6 cellular contexts compared by ENCODE assay signal in genomic region chr16:23595246-23595950, GRCh38. TPM values are rescaled to one million over a fixed set of nuclear protein-coding genes. Genes with fewer than 3 reads are reported as not detected.
A peak's percentile ranks its signal among the peaks of the same experiment; 100 is the strongest.
DNase-seq lines count a peak whose midpoint lies in the region; ATAC-seq and TF ChIP-seq lines count a peak whose summit lies in the region.

No MANE protein-coding gene starts in this region.

- ATAC-seq in HG03095 (IDR thresholded peaks at IDR 0.05; ENCODE audit: unreplicated experiment) (no peak), HG02623 (IDR thresholded peaks at IDR 0.05; ENCODE audit: unreplicated experiment) (no peak)

- H3K4me3 ChIP-seq in DOHH2 (ENCODE audit: low read length) (peak overlapping the region; percentile 100), NT2/D1 (ENCODE audit: insufficient read length, low read depth) (peak overlapping the region; percentile 91), thyroid gland (replicated peaks in 1 of 3) (peak overlapping the region; percentile 66 to 100 (median 69))

- H3K4me3 Mint-ChIP-seq in glutamatergic neuron (ENCODE audit: unreplicated experiment) = peak overlapping the region; percentile 87

- peaks cover 14% of the 10 kb centered on the region; the same call in 1 of the 2 replicates for H4K20me1 ChIP-seq in DOHH2 (ENCODE audit: control insufficient read depth, insufficient read depth, low read depth, low read length)

- H3K27me3 ChIP-seq in DOHH2 (ENCODE audit: control insufficient read depth, low read length) = no peaks in the 10 kb centered on the region
- no peaks in the 10 kb centered on the region for H3K27me3 ChIP-seq in NT2/D1 (ENCODE audit: insufficient read depth, insufficient read length)
- H3K27me3 ChIP-seq in thyroid gland = no peaks in the 10 kb centered on the region

- H3K27ac Mint-ChIP-seq in glutamatergic neuron (ENCODE audit: unreplicated experiment) = peak overlapping the region; percentile 44

- peak overlapping the region; percentile 95 for H3K9ac ChIP-seq in NT2/D1 (ENCODE audit: insufficient read length, low read depth)

- whole genome bisulfite sequencing in thyroid gland, 2 donors = 22 to 32% methylated on average over 23 to 29 of the region's 34 CpGs

- no peaks in the 10 kb centered on the region for H3K36me3 Mint-ChIP-seq in glutamatergic neuron (ENCODE audit: unreplicated experiment)

- H3K27me3 Mint-ChIP-seq in glutamatergic neuron (ENCODE audit: unreplicated experiment) = peaks cover 4% of the 10 kb centered on the region

- peak overlapping the region; percentile 74 for H3K4me2 ChIP-seq in DOHH2 (ENCODE audit: low read length)

- peaks cover 9% of the 10 kb centered on the region for H3F3A ChIP-seq in DOHH2 (ENCODE audit: control insufficient read depth, insufficient read depth)

- TF ChIP-seq CTCF in DOHH2 (IDR thresholded peaks at IDR 0.05; ENCODE audit: low read depth, low read length, poor library complexity, severe bottlenecking) (no peak), glutamatergic neuron (IDR thresholded peaks at IDR 0.05; ENCODE audit: partially characterized antibody, unreplicated experiment) (no peak), thyroid gland (IDR thresholded peaks at IDR 0.05) (no peak)

- no peaks in the 10 kb centered on the region for H3K9me3 ChIP-seq in DOHH2 (ENCODE audit: control insufficient read depth, insufficient read depth, low read length)
- H3K9me3 ChIP-seq in NT2/D1 (ENCODE audit: insufficient read depth, low read length) = no peaks in the 10 kb centered on the region
- H3K9me3 ChIP-seq in thyroid gland = no peaks in the 10 kb centered on the region

- TF ChIP-seq POLR2A in thyroid gland (IDR thresholded peaks at IDR 0.05) = no peak

- peaks cover 7% of the 10 kb centered on the region for H3K4me1 Mint-ChIP-seq in glutamatergic neuron (ENCODE audit: low read depth, unreplicated experiment)

- no peaks in the 10 kb centered on the region for H3K9me2 ChIP-seq in DOHH2 (replicated peaks; ENCODE audit: control insufficient read depth, low read length)

- H3K79me2 ChIP-seq in DOHH2 (ENCODE audit: control insufficient read depth, low read length) = peaks cover 56% of the 10 kb centered on the region

- H3K4me1 ChIP-seq in DOHH2 (ENCODE audit: control insufficient read depth, low read length) = peaks cover 25% of the 10 kb centered on the region
- peaks cover 3% of the 10 kb centered on the region for H3K4me1 ChIP-seq in NT2/D1 (ENCODE audit: insufficient read depth, insufficient read length)
- peaks cover 8 to 14% of the 10 kb centered on the region in 2 donors for H3K4me1 ChIP-seq in thyroid gland

- H3K27ac ChIP-seq in DOHH2 (ENCODE audit: low read depth, low read length) (peak overlapping the region; percentile 45), thyroid gland (peak overlapping the region; percentile 28 to 67 (median 67))

- H3K9me3 Mint-ChIP-seq in glutamatergic neuron (ENCODE audit: unreplicated experiment) = no peaks in the 10 kb centered on the region

- DNase-seq in NT2/D1 (ENCODE audit: low read depth, low spot score) (no peak), glutamatergic neuron (no peak), thyroid gland (no peak)

- H3K36me3 ChIP-seq in DOHH2 (ENCODE audit: control insufficient read depth, low read length) = peaks cover 48% of the 10 kb centered on the region
- peaks cover 46% of the 10 kb centered on the region for H3K36me3 ChIP-seq in NT2/D1 (ENCODE audit: insufficient read depth, insufficient read length, low read length)
- H3K36me3 ChIP-seq in thyroid gland = peaks cover 0 to 12% of the 10 kb centered on the region in 2 donors

- intact Hi-C loops in thyroid gland (cut with DNase I) = no loop called here

RNA-seq across cellular contexts. Expression of gene NDUFAB1, which starts 0.7 kb away (rescaled TPM):
- total RNA-seq in glutamatergic neuron (ENCODE audit: unreplicated experiment) (76.0 TPM), thyroid gland (100 to 1,000 TPM in 2 of 4 donors, 10 to 100 TPM in 2; 68.5 to 135 (median 95.1) TPM)

RNA-seq across cellular contexts. Expression of gene UBFD1, which starts 37.9 kb away (rescaled TPM):
- total RNA-seq in glutamatergic neuron (ENCODE audit: unreplicated experiment) (103 TPM), thyroid gland (100 to 1,000 TPM in 3 of 4 donors, 10 to 100 TPM in 1; 75.0 to 147 (median 127) TPM)

RNA-seq across cellular contexts. Expression of gene EARS2, which starts 38.2 kb away (rescaled TPM):
- total RNA-seq in glutamatergic neuron (ENCODE audit: unreplicated experiment) (8.3 TPM), thyroid gland (10 to 100 TPM; 30.9 to 54.4 (median 50.7) TPM)

RNA-seq across cellular contexts. Expression of gene PALB2, which starts 45.7 kb away (rescaled TPM):
- 14.4 TPM for total RNA-seq in glutamatergic neuron (ENCODE audit: unreplicated experiment)
- total RNA-seq in thyroid gland = 10 to 100 TPM; 10.8 to 17.2 (median 14.0) TPM

RNA-seq across cellular contexts. Expression of gene DCTN5, which starts 45.9 kb away (rescaled TPM):
- total RNA-seq in glutamatergic neuron (ENCODE audit: unreplicated experiment) (96.5 TPM), thyroid gland (10 to 100 TPM; 24.1 to 51.1 (median 47.6) TPM)
